In the genomic region with DNA sequence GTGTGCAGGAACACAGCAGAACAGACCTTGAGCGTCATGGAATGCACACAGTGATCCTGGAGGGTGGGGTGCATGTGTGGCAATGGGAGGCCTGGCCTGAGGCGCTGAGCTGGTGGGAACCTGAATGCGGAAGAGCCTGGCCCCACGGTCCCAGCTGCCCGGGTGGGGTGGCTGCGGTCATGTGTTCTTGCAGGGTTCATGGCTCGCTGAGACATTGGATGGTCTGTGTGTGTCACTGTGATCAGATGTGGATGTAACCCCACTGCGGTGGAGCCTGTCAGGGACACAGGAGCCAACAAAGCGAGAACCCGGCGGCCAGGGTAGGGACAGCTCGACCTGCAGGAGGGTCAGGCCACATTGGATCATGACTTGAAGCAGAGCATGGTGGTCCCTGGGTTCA, we compare ENCODE assay signal across 1 cellular context.
A peak's percentile ranks its signal among the peaks of the same experiment; 100 is the strongest.
TF ChIP-seq lines count a peak whose summit lies in the region.

No MANE protein-coding gene starts in this region.

TF ChIP-seq in HepG2, 621 proteins besides CTCF, POLR2A, EP300 and RAD21:
- TF ChIP-seq RBM22 (optimal IDR thresholded peaks at IDR 0.05; ENCODE audit: low read length) (peak; percentile 69), AKAP8 (CRISPR knock-in tag; IDR thresholded peaks at IDR 0.05) (peak; percentile 56; the same call in 1 of the 2 replicates), TAF15 (IDR thresholded peaks at IDR 0.05; ENCODE audit: low read depth, low read length, poor library complexity, severe bottlenecking) (no peak), AGO2 (optimal IDR thresholded peaks at IDR 0.05; ENCODE audit: low read depth, low read length) (peak; percentile 73)
